ENCODE assay signal across 11 cellular contexts in the genomic region with DNA sequence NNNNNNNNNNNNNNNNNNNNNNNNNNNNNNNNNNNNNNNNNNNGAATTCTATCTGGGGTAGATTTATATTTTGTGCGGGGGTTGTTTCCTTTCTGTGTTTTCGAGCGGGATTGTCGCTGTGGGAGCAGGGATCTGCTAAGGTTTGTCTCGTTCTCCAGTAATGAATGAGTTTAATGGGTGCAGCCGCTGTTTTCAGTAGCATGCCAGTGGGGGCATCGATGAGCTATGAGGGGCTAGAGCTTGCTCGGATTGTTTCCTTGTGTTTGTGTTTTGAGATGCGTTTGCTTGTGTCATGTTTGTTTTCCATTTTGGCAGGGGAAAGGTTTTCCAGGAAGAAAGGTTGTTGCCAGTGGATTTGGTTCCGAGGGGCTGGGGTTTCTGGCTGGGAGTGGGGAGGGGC. TPM values are rescaled to one million over a fixed set of nuclear protein-coding genes. Genes with fewer than 3 reads are reported as not detected.
"Had no signal": no experiment of that assay in that cellular context is flagged by ENCODE, and none has a peak within 500 bp of the region (broad histone marks: within the 10 kb centered on the region; RNA-seq: fewer than 3 reads in every experiment).

No MANE protein-coding gene starts in this region.

RNA-seq across cellular contexts. Expression of a gene that starts 15.6 kb away (rescaled TPM):
- total RNA-seq: OCI-LY7, PC-3, PC-9, Peyer's patch, Right ventricle myocardium inferior, Right ventricle myocardium superior, RPMI7951, SJSA1, SK-MEL-5, T-cell had no signal
- polyA plus RNA-seq: SK-N-SH had no signal
